ENCODE assay signal across 11 cellular contexts in genomic region chr6:56516003-56516402, GRCh38.
"Had no signal": no experiment of that assay in that cellular context is flagged by ENCODE, and none has a peak within 500 bp of the region (broad histone marks: within the 10 kb centered on the region; RNA-seq: fewer than 3 reads in every experiment).

No MANE protein-coding gene starts in this region.

- H3K27me3 ChIP-seq: tibial nerve had no signal

- H3K4me1 ChIP-seq: psoas muscle had no signal

- H3K4me3 ChIP-seq: psoas muscle, tibial nerve had no signal

- H3K27ac ChIP-seq: psoas muscle had no signal

- DNase-seq: activated B cell treated with CpG ODN at 0.5 μM for 24 hours; activated CD4-positive, alpha-beta T cell treated with anti-CD3 and anti-CD28 coated beads, Interleukin-2, amount 10 ng/mL, durations not matched to agents 24 days and 14 days; activated CD8-positive, alpha-beta memory T cell treated with anti-CD3 and anti-CD28 coated beads for 24 hours; activated naive CD4-positive, alpha-beta T cell treated with anti-CD3 and anti-CD28 coated beads, Interleukin-2, amount 10 ng/mL, durations not matched to agents 7 days and 5 days; activated T-cell treated with anti-CD3 and anti-CD28 coated beads for 4 hours; head of caudate nucleus; mammary epithelial cell; psoas muscle; T-helper 2 cell had no signal

- H3K9me3 ChIP-seq: psoas muscle, tibial nerve had no signal

- ATAC-seq: esophagus mucosa had no signal
